ENCODE assay signal across 1 cellular context in the genomic region with DNA sequence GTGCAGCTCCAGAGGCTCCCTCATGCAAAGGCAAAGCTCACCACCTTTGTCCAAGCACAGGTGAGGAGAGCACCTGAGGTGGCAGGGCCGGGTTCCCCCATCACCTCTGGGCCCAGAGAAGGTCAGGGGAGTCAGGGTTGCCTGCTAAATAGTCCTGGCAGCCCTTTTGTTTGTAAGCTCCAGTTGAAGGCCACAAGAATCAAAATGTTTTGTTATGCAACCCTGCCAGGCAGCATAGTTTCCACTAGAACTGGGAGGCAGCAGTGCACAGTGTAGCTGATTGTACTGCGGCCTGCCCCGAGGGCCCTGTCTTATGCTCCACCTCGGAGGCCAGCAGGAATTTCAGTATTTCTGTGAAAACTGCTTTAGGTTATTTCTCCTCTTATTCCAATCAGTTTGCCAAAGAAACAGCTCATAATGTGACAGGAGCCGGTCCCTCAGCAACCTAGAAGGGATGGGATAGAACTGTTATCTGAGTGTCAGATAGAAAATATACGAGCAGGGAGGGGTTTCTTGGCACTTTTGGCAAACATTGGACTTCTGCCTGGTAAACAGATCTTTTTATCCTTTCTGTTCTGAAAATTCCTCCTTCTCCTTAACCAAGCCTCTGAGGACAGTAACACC.
TF ChIP-seq lines count a peak whose summit lies in the region.

No MANE protein-coding gene starts in this region.

TF ChIP-seq in GM23338, 12 proteins besides CTCF, POLR2A, EP300 and RAD21 (continued from another document):
- TF ChIP-seq ZNF462 (CRISPR knock-in tag; IDR thresholded peaks at IDR 0.05) (no peak), CREB1 (CRISPR knock-in tag; IDR thresholded peaks at IDR 0.05; ENCODE audit: low read depth) (no peak)
